14 cellular contexts compared by ENCODE assay signal in genomic region chr15:101637038-101637437, GRCh38. TPM values are rescaled to one million over a fixed set of nuclear protein-coding genes. Genes with fewer than 3 reads are reported as not detected.
DNase-seq lines count a peak whose midpoint lies in the region; ATAC-seq and TF ChIP-seq lines count a peak whose summit lies in the region.
"Had no signal": no experiment of that assay in that cellular context is flagged by ENCODE, and none has a peak within 500 bp of the region (broad histone marks: within the 10 kb centered on the region; RNA-seq: fewer than 3 reads in every experiment).

No MANE protein-coding gene starts in this region.

- no peak overlapping the region for H2AFZ ChIP-seq in PC-9
- H2AFZ ChIP-seq: GM23248 had no signal

- H3K36me3 ChIP-seq in PC-9 (ENCODE audit: low read depth) (0 out of 2 replicates have a peak, but pooled peaks cover 6% of the 10 kb centered on the region), esophagus muscularis mucosa (peaks cover 7 to 40% (median 17%) of the 10 kb centered on the region in 4 donors)

- no peak overlapping the region for H3K4me3 Mint-ChIP-seq in activated CD4-positive, alpha-beta T cell treated with anti-CD3 and anti-CD28 coated beads, Interleukin-2, amount 10 ng/mL, durations not matched to agents 24 days and 14 days
- H3K4me3 Mint-ChIP-seq: H9 had no signal

- no peaks in the 10 kb centered on the region for H3K9me3 Mint-ChIP-seq in activated CD4-positive, alpha-beta T cell treated with anti-CD3 and anti-CD28 coated beads, Interleukin-2, amount 10 ng/mL, durations not matched to agents 24 days and 14 days
- H3K9me3 Mint-ChIP-seq: H9 had no signal

- peak overlapping the region; percentile 81 for H3K27ac ChIP-seq in PC-9
- H3K27ac ChIP-seq in esophagus muscularis mucosa (replicated peaks in 1 of 4) = no peak overlapping the region
- H3K27ac ChIP-seq: 22Rv1, BLaER1, GM23248 had no signal

- H3K27me3 ChIP-seq in PC-9 (ENCODE audit: insufficient read depth, low read depth) (no peaks in the 10 kb centered on the region), esophagus muscularis mucosa (no peaks in the 10 kb centered on the region)
- H3K27me3 ChIP-seq: BLaER1 had no signal

- DNase-seq in activated CD4-positive, alpha-beta T cell treated with anti-CD3 and anti-CD28 coated beads, Interleukin-2, amount 10 ng/mL, durations not matched to agents 24 days and 14 days = peak; percentile 43
- no peak for DNase-seq in activated CD4-positive, alpha-beta T cell treated with anti-CD3 and anti-CD28 coated beads for 1 hour
- DNase-seq in PC-9 (no peak), esophagus muscularis mucosa (ENCODE audit: extremely low spot score) (peak; percentile 66), COLO668 (lab: John Stamatoyannopoulos, UW; ENCODE audit: unreplicated experiment) (no peak)
- DNase-seq: DMS79 treated with DMSO at 0.1 percent for 48 hours, EL, H9 had no signal

- TF ChIP-seq POLR2A in esophagus muscularis mucosa (IDR thresholded peaks at IDR 0.05; ENCODE audit: low read depth) = no peak

- peaks cover 30% of the 10 kb centered on the region for H3K4me1 ChIP-seq in PC-9 (replicated peaks; ENCODE audit: insufficient read depth)
- peaks cover 13 to 23% (median 15%) of the 10 kb centered on the region in 4 donors for H3K4me1 ChIP-seq in esophagus muscularis mucosa

- ATAC-seq in HG02852 (IDR thresholded peaks at IDR 0.05; ENCODE audit: unreplicated experiment) (no peak), HG03139 (IDR thresholded peaks at IDR 0.05; ENCODE audit: unreplicated experiment) (no peak)
- ATAC-seq: HepG2 had no signal

- intact Hi-C loops in activated CD4-positive, alpha-beta T cell treated with anti-CD3 and anti-CD28 coated beads, Interleukin-2, amount 10 ng/mL, durations not matched to agents 24 days and 14 days (cut with micrococcal nuclease) = no loop called here
- intact Hi-C loops in PC-9 (cut with micrococcal nuclease; ENCODE audit: unreplicated experiment) = loop anchor here (1.0 kb wide), 1 partner anchor 58 kb away; no protein-coding TSS in a partner anchor
- intact Hi-C loops in esophagus muscularis mucosa (cut with DNase I) = no loop called here

- H3K9me2 ChIP-seq in PC-9 (ENCODE audit: insufficient read depth) = no peaks in the 10 kb centered on the region

- WGBS in esophagus muscularis mucosa = 87% methylated on average over 3 of the region's 3 CpGs

- H3K79me2 ChIP-seq in PC-9 (ENCODE audit: low read depth) = no peaks in the 10 kb centered on the region

- H3K4me3 ChIP-seq in PC-9 (no peak overlapping the region), esophagus muscularis mucosa (no peak overlapping the region)
- H3K4me3 ChIP-seq: BLaER1, GM23248 had no signal

- TF ChIP-seq CTCF in PC-9 (conservative IDR thresholded peaks at IDR 0.05) (no peak), esophagus muscularis mucosa (IDR thresholded peaks at IDR 0.05) (no peak)

- H3K27me3 Mint-ChIP-seq in activated CD4-positive, alpha-beta T cell treated with anti-CD3 and anti-CD28 coated beads, Interleukin-2, amount 10 ng/mL, durations not matched to agents 24 days and 14 days = no peaks in the 10 kb centered on the region

- peak overlapping the region; percentile 44 for H3K4me2 ChIP-seq in PC-9

- peaks cover 8% of the 10 kb centered on the region for H3K4me1 Mint-ChIP-seq in activated CD4-positive, alpha-beta T cell treated with anti-CD3 and anti-CD28 coated beads, Interleukin-2, amount 10 ng/mL, durations not matched to agents 24 days and 14 days

- POLR2A ChIA-PET in PC-9 (lab: Charles Lee; ENCODE audit: unreplicated experiment) = interaction anchor here (0.6 to 0.7 kb wide), 2 partner anchors 14 to 69 kb away, joined by 3 to 4 read pairs; no protein-coding TSS in a partner anchor

- no peak overlapping the region for H3K27ac Mint-ChIP-seq in activated CD4-positive, alpha-beta T cell treated with anti-CD3 and anti-CD28 coated beads, Interleukin-2, amount 10 ng/mL, durations not matched to agents 24 days and 14 days

- H3F3A ChIP-seq in PC-9 (ENCODE audit: insufficient read depth, low read depth) = peaks cover 25% of the 10 kb centered on the region; the same call in 1 of the 2 replicates

- peaks cover 18% of the 10 kb centered on the region for H3K36me3 Mint-ChIP-seq in activated CD4-positive, alpha-beta T cell treated with anti-CD3 and anti-CD28 coated beads, Interleukin-2, amount 10 ng/mL, durations not matched to agents 24 days and 14 days (ENCODE audit: low read depth)

- TF ChIP-seq EP300 in esophagus muscularis mucosa (IDR thresholded peaks at IDR 0.05) = no peak

- no peaks in the 10 kb centered on the region for H3K9me3 ChIP-seq in PC-9 (ENCODE audit: insufficient read depth, low read depth)
- no peaks in the 10 kb centered on the region for H3K9me3 ChIP-seq in esophagus muscularis mucosa
- H3K9me3 ChIP-seq: BLaER1 had no signal

- CTCF ChIA-PET in PC-9 (lab: Charles Lee) = no interaction called here

- no peaks in the 10 kb centered on the region for H4K20me1 ChIP-seq in PC-9 (ENCODE audit: insufficient read depth)

- BruUV-seq in PC-9 (replicated peaks; lab: Mats Ljungman, UMichigan) = no TSS peak

RNA-seq across cellular contexts. Expression of gene TM2D3, which starts 15.1 kb away (rescaled TPM):
- total RNA-seq in activated CD4-positive, alpha-beta T cell treated with anti-CD3 and anti-CD28 coated beads, Interleukin-2, amount 10 ng/mL, durations not matched to agents 24 days and 14 days = 56.2 and 62.7 TPM in 2 replicates
- 18.8 and 21.7 TPM in 2 replicates for total RNA-seq in PC-9 (2021)
- 10 to 100 TPM; 35.5 to 50.5 (median 40.5) TPM for total RNA-seq in esophagus muscularis mucosa

Comparison
In these comparisons a context has a peak if more than half of its experiments do, and no peak if none do; other contexts are left out.
1. DNase-seq: peak in activated CD4-positive, alpha-beta T cell treated with anti-CD3 and anti-CD28 coated beads, Interleukin-2, amount 10 ng/mL, durations not matched to agents 24 days and 14 days (single experiment) and esophagus muscularis mucosa (single experiment); none in activated CD4-positive, alpha-beta T cell treated with anti-CD3 and anti-CD28 coated beads for 1 hour (single experiment), PC-9 (0 of 2) and COLO668 (single experiment).